In genomic region chr17:62030264-62030663, GRCh38 we compare ENCODE assay signal across 16 cellular contexts.
"Had no signal": no experiment of that assay in that cellular context is flagged by ENCODE, and none has a peak within 500 bp of the region (broad histone marks: within the 10 kb centered on the region; RNA-seq: fewer than 3 reads in every experiment).

No MANE protein-coding gene starts in this region.

- H3K4me3 Mint-ChIP-seq: activated T-cell treated with anti-CD3 and anti-CD28 coated beads, Interleukin-2, amount 50 U/mL, for 72 hours; naive thymus-derived CD8-positive, alpha-beta T cell had no signal

- H3K9me3 Mint-ChIP-seq: activated T-cell treated with anti-CD3 and anti-CD28 coated beads, Interleukin-2, amount 50 U/mL, for 72 hours; naive thymus-derived CD8-positive, alpha-beta T cell had no signal

- H3K4me3 ChIP-seq: ascending aorta, dorsolateral prefrontal cortex, pancreas had no signal

- H3K27me3 ChIP-seq: ascending aorta, dorsolateral prefrontal cortex, pancreas had no signal

- H3K27me3 Mint-ChIP-seq: naive thymus-derived CD8-positive, alpha-beta T cell had no signal

- H3K9me3 ChIP-seq: ascending aorta, pancreas had no signal

- ATAC-seq: activated CD4-positive, CD25-positive, alpha-beta regulatory T cell treated with anti-CD3 and anti-CD28 coated beads, Interleukin-2, amount 50 U/mL, for 24 hours; activated T-cell treated with anti-CD3 and anti-CD28 coated beads, Interleukin-2, amount 50 U/mL, for 72 hours; naive thymus-derived CD8-positive, alpha-beta T cell; SK-N-SH treated with all-trans-retinoic acid at 6 μM for 48 hours had no signal

- DNase-seq: activated CD8-positive, alpha-beta memory T cell treated with anti-CD3 and anti-CD28 coated beads for 24 hours; activated CD8-positive, alpha-beta memory T cell treated with anti-CD3 and anti-CD28 coated beads, Interleukin-2, amount 50 U/mL, for 48 hours; activated effector memory CD4-positive, alpha-beta T cell treated with anti-CD3 and anti-CD28 coated beads, Interleukin-2, amount 50 U/mL, for 16 hours; activated naive CD4-positive, alpha-beta T cell treated with anti-CD3 and anti-CD28 coated beads, Interleukin-2, amount 50 U/mL, for 16 hours; activated T-cell treated with anti-CD3 and anti-CD28 coated beads, Interleukin-2, amount 50 U/mL, for 72 hours; dorsolateral prefrontal cortex; foreskin melanocyte; kidney; mesendoderm; naive thymus-derived CD8-positive, alpha-beta T cell; pancreas; stimulated activated naive CD4-positive, alpha-beta T cell; T-helper 1 cell had no signal

- H3K27ac ChIP-seq: ascending aorta, pancreas had no signal
